4 cellular contexts compared by ENCODE assay signal in genomic region chr1:7568901-7569524, GRCh38.
A peak's percentile ranks its signal among the peaks of the same experiment; 100 is the strongest.
TF ChIP-seq lines count a peak whose summit lies in the region.

No MANE protein-coding gene starts in this region.

TF ChIP-seq in HepG2, 621 proteins besides CTCF, POLR2A, EP300 and RAD21 (continues in another document):
- TF ChIP-seq FIP1L1 (IDR thresholded peaks at IDR 0.05; ENCODE audit: borderline replicate concordance, insufficient read depth, low read depth, low read length) = no peak
- no peak for TF ChIP-seq E2F1 (CRISPR knock-in tag; IDR thresholded peaks at IDR 0.05)
- no peak for TF ChIP-seq ZNF557 (CRISPR knock-in tag; IDR thresholded peaks at IDR 0.05)
- no peak for TF ChIP-seq FOXK1 (CRISPR knock-in tag; IDR thresholded peaks at IDR 0.05; ENCODE audit: borderline replicate concordance, low read depth)
- no peak for TF ChIP-seq ZNF451 (CRISPR knock-in tag; IDR thresholded peaks at IDR 0.05)
- TF ChIP-seq GABPA (IDR thresholded peaks at IDR 0.05; ENCODE audit: low read depth, low read length) = no peak
- no peak for TF ChIP-seq GABPA (CRISPR knock-in tag; IDR thresholded peaks at IDR 0.05; ENCODE audit: low read depth)
- no peak for TF ChIP-seq HHEX (CRISPR knock-in tag; IDR thresholded peaks at IDR 0.05)
- TF ChIP-seq ADNP (CRISPR knock-in tag; IDR thresholded peaks at IDR 0.05) = no peak
- TF ChIP-seq E2F2 (CRISPR knock-in tag; IDR thresholded peaks at IDR 0.05; ENCODE audit: borderline replicate concordance) = no peak
- no peak for TF ChIP-seq NFE2 (CRISPR knock-in tag; IDR thresholded peaks at IDR 0.05)
- no peak for TF ChIP-seq RARG (CRISPR knock-in tag; IDR thresholded peaks at IDR 0.05; ENCODE audit: low read depth)
- peak; percentile 47; the same call in 1 of the 2 replicates for TF ChIP-seq ATF7 (IDR thresholded peaks at IDR 0.05)
- TF ChIP-seq ATF7 (CRISPR knock-in tag; IDR thresholded peaks at IDR 0.05) = no peak

TF ChIP-seq in HEK293T, 16 proteins besides CTCF, POLR2A, EP300 and RAD21:
- TF ChIP-seq NFRKB (IDR thresholded peaks at IDR 0.05) (no peak), CTBP1 (IDR thresholded peaks at IDR 0.05; ENCODE audit: borderline replicate concordance) (0 out of 2 replicates have a peak, but pooled peaks have one; percentile 28)

TF ChIP-seq in K562, 482 proteins besides CTCF, POLR2A, EP300 and RAD21:
- no peak for TF ChIP-seq ATF1 (CRISPR knock-in tag; IDR thresholded peaks at IDR 0.05)
- TF ChIP-seq ATF1 (tag; IDR thresholded peaks at IDR 0.05) = peak; percentile 43; the same call in 1 of the 2 replicates
- no peak for TF ChIP-seq MEIS2 (IDR thresholded peaks at IDR 0.05; ENCODE audit: partially characterized antibody)

TF ChIP-seq in GM23338, 12 proteins besides CTCF, POLR2A, EP300 and RAD21:
- TF ChIP-seq EZH2 (IDR thresholded peaks at IDR 0.05; ENCODE audit: low read depth, unreplicated experiment) = no peak
- TF ChIP-seq STAT1 (IDR thresholded peaks at IDR 0.05; ENCODE audit: unreplicated experiment) = no peak
- TF ChIP-seq JUNB (IDR thresholded peaks at IDR 0.05; ENCODE audit: unreplicated experiment) = no peak
- no peak for TF ChIP-seq POLR2AphosphoS5 (IDR thresholded peaks at IDR 0.05; ENCODE audit: low read depth)
- no peak for TF ChIP-seq EZH2phosphoT487 (IDR thresholded peaks at IDR 0.05; ENCODE audit: unreplicated experiment)
- TF ChIP-seq ZNF114 (CRISPR knock-in tag; IDR thresholded peaks at IDR 0.05) = no peak
- no peak for TF ChIP-seq ZNF331 (CRISPR knock-in tag; IDR thresholded peaks at IDR 0.05; ENCODE audit: low read depth)
